In the genomic region with DNA sequence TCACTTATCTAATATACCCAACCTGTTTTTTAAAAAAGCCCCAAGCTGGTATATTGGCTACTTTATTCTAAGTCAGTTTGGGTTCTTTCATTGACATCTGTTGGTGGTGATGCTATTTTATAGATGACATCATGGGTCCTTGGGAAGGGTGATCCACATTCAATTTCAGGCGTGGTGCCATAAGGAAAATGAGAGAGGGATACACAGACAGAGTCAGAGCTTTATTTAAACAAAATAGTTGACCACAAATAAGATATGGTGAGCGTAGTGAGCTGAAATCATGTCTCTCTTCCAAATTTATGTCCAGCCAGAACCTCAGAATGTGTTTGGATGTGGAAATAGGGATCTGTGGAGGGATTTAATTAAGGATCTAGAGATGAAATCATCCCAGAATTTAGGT, we compare ENCODE assay signal across 1 cellular context.
A peak's percentile ranks its signal among the peaks of the same experiment; 100 is the strongest.
TF ChIP-seq lines count a peak whose summit lies in the region.

No MANE protein-coding gene starts in this region.

TF ChIP-seq in HepG2, 621 proteins besides CTCF, POLR2A, EP300 and RAD21:
- TF ChIP-seq ZBTB46 (CRISPR knock-in tag; IDR thresholded peaks at IDR 0.05; ENCODE audit: borderline replicate concordance) (no peak), SRSF1 (optimal IDR thresholded peaks at IDR 0.05; ENCODE audit: low read depth, low read length) (no peak), KLF15 (CRISPR knock-in tag; IDR thresholded peaks at IDR 0.05; ENCODE audit: borderline replicate concordance) (no peak), ZNF451 (CRISPR knock-in tag; IDR thresholded peaks at IDR 0.05) (no peak), ZNF83 (CRISPR knock-in tag; IDR thresholded peaks at IDR 0.05; ENCODE audit: borderline replicate concordance) (no peak), ATF7 (IDR thresholded peaks at IDR 0.05) (peak; percentile 36; the same call in 1 of the 2 replicates), ATF7 (CRISPR knock-in tag; IDR thresholded peaks at IDR 0.05) (no peak), NFYC (CRISPR knock-in tag; IDR thresholded peaks at IDR 0.05) (no peak), FOXA1 (IDR thresholded peaks at IDR 0.05) (no peak), FOXA1 (CRISPR knock-in tag; IDR thresholded peaks at IDR 0.05) (no peak)
